ENCODE assay signal across 20 cellular contexts in genomic region chr1:6850537-6850936, GRCh38.
DNase-seq lines count a peak whose midpoint lies in the region; ATAC-seq and TF ChIP-seq lines count a peak whose summit lies in the region.
"Had no signal": no experiment of that assay in that cellular context is flagged by ENCODE, and none has a peak within 500 bp of the region (broad histone marks: within the 10 kb centered on the region; RNA-seq: fewer than 3 reads in every experiment).

No MANE protein-coding gene starts in this region.

- DNase-seq in MCF 10A (ENCODE audit: unreplicated experiment), result no peak
- DNase-seq in mammary epithelial cell, result no peak
- no peak for DNase-seq in endothelial cell (ENCODE audit: low spot score)
- no peak for DNase-seq in mesenchymal stem cell
- DNase-seq in activated CD8-positive, alpha-beta T cell treated with anti-CD3 and anti-CD28 coated beads for 36 hours, result no peak
- DNase-seq: Calu3; CD8-positive, alpha-beta T cell; DMS79 treated with DMSO at 0.1 percent for 48 hours; GF-D8; IMR-90 had no signal

- H3K4me2 ChIP-seq in mammary epithelial cell (ENCODE audit: insufficient read depth, low read depth, low read length), result no peak overlapping the region
- no peak overlapping the region for H3K4me2 ChIP-seq in mesenchymal stem cell (ENCODE audit: low read length, poor library complexity, severe bottlenecking)
- H3K4me2 ChIP-seq: A549; BLaER1 treated with 17β-estradiol and CSF1 and Interleukin-3, amounts not matched to agents 10 nM and 100 nM had no signal

- H3K36me3 ChIP-seq in mammary epithelial cell (ENCODE audit: insufficient read depth, low read length) (no peaks in the 10 kb centered on the region), mesenchymal stem cell (ENCODE audit: control insufficient read depth in 1 of 2, insufficient read depth in 2 of 2, low read depth in 1 of 2, low read length in 2 of 2) (peaks cover 0 to 19% of the 10 kb centered on the region in 2 experiments)

- no peaks in the 10 kb centered on the region for H3K4me1 ChIP-seq in mammary epithelial cell (ENCODE audit: insufficient read depth, low read length)
- H3K4me1 ChIP-seq in mesenchymal stem cell (ENCODE audit: control insufficient read depth, insufficient read depth, low read depth, low read length), result no peaks in the 10 kb centered on the region
- H3K4me1 ChIP-seq: A549, HAP-1 had no signal

- H2AFZ ChIP-seq in mammary epithelial cell (ENCODE audit: low read depth, low read length) (no peak overlapping the region), mesenchymal stem cell (ENCODE audit: low read depth, low read length) (no peak overlapping the region)

- CTCF ChIA-PET in MCF 10A (lab: Yijun Ruan, JAX), result interaction anchor here (0.6 kb wide), 1 partner anchor 132 kb away, joined by 5 read pairs; no protein-coding TSS in a partner anchor
- CTCF ChIA-PET in mammary epithelial cell (lab: Charles Lee; ENCODE audit: low non-redundant PET), result no interaction called here
- CTCF ChIA-PET in activated CD8-positive, alpha-beta T cell treated with anti-CD3 and anti-CD28 coated beads for 36 hours (lab: Charles Lee), result no interaction called here

- H3K79me1 ChIP-seq in mesenchymal stem cell (replicated peaks; ENCODE audit: low read length, poor library complexity, severe bottlenecking), result peaks cover 1% of the 10 kb centered on the region

- peaks cover 21% of the 10 kb centered on the region for H3K79me2 ChIP-seq in mammary epithelial cell (ENCODE audit: insufficient read depth, low read length)

- no peak overlapping the region for H2BK5ac ChIP-seq in mesenchymal stem cell (ENCODE audit: low read depth, low read length, poor library complexity, severe bottlenecking)

- WGBS in mammary epithelial cell (ENCODE audit: low coverage, missing lambda C conversion rate), result 89% methylated on average over 4 of the region's 4 CpGs
- 87% methylated on average over 4 of the region's 4 CpGs for WGBS in mesenchymal stem cell

- H3K4me3 ChIP-seq in mammary epithelial cell (replicated peaks in 1 of 3; ENCODE audit: insufficient read depth in 1 of 3, low read depth in 2 of 3, low read length in 3 of 3), result no peak overlapping the region
- peak overlapping the region in 1 of 2 experiments; percentile 1 for H3K4me3 ChIP-seq in mesenchymal stem cell (ENCODE audit: insufficient read depth in 1 of 2, low read depth in 1 of 2, low read length in 2 of 2)
- H3K4me3 ChIP-seq: A549; BLaER1 treated with 17β-estradiol and CSF1 and Interleukin-3, amounts not matched to agents 10 nM and 100 nM; GM12878; HAP-1; K562 had no signal

- no peak overlapping the region for H4K91ac ChIP-seq in mesenchymal stem cell (ENCODE audit: low read length)

- H4K20me1 ChIP-seq in mammary epithelial cell (ENCODE audit: insufficient read depth, low read length), result peaks cover 3% of the 10 kb centered on the region

- in situ Hi-C loops in mammary epithelial cell (cut with MboI; ENCODE audit: low sequenced_read_pairs in 2 of 2), result no loop called here

- no peak for ATAC-seq in activated CD8-positive, alpha-beta T cell treated with anti-CD3 and anti-CD28 coated beads for 36 hours
- ATAC-seq in GM18505 (IDR thresholded peaks at IDR 0.05; ENCODE audit: unreplicated experiment) (no peak), HG03457 (IDR thresholded peaks at IDR 0.05; ENCODE audit: unreplicated experiment) (no peak)
- ATAC-seq: A549; CD8-positive, alpha-beta T cell; GM12878; K562 had no signal

- H3K9me3 Mint-ChIP-seq in MCF 10A (ENCODE audit: unreplicated experiment) (peaks cover 17% of the 10 kb centered on the region), endothelial cell (ENCODE audit: unreplicated experiment) (no peaks in the 10 kb centered on the region)
- peaks cover 7% of the 10 kb centered on the region for H3K9me3 Mint-ChIP-seq in activated CD8-positive, alpha-beta T cell treated with anti-CD3 and anti-CD28 coated beads for 36 hours

- H3K27ac ChIP-seq in mammary epithelial cell (ENCODE audit: insufficient read depth, low read depth, low read length) (no peak overlapping the region), mesenchymal stem cell (ENCODE audit: low read length, poor library complexity, severe bottlenecking) (no peak overlapping the region)
- H3K27ac ChIP-seq: 22Rv1; A549; BLaER1 treated with 17β-estradiol and CSF1 and Interleukin-3, amounts not matched to agents 10 nM and 100 nM; HL-60 had no signal

- H2BK12ac ChIP-seq in mesenchymal stem cell (ENCODE audit: low read length in 2 of 2), result no peak overlapping the region

- H3K18ac ChIP-seq in mesenchymal stem cell (ENCODE audit: low read depth in 1 of 2, low read length in 2 of 2), result no peak overlapping the region

- no TSS peak for BruUV-seq in MCF 10A (replicated peaks; lab: Mats Ljungman, UMichigan)
- no TSS peak for BruUV-seq in mammary epithelial cell (replicated peaks; lab: Mats Ljungman, UMichigan)

- H3K4me3 Mint-ChIP-seq in MCF 10A (ENCODE audit: unreplicated experiment) (no peak overlapping the region), endothelial cell (ENCODE audit: unreplicated experiment) (peak overlapping the region; percentile 61)
- no peak overlapping the region for H3K4me3 Mint-ChIP-seq in activated CD8-positive, alpha-beta T cell treated with anti-CD3 and anti-CD28 coated beads for 36 hours
- H3K4me3 Mint-ChIP-seq: B cell; CD8-positive, alpha-beta T cell had no signal

- no peak overlapping the region for H2BK15ac ChIP-seq in mesenchymal stem cell (ENCODE audit: low read depth, poor library complexity, severe bottlenecking)

- H3K4ac ChIP-seq in mesenchymal stem cell (ENCODE audit: low read depth in 1 of 2, low read length in 2 of 2), result no peak overlapping the region

- intact Hi-C loops in MCF 10A (cut with micrococcal nuclease), result no loop called here
- intact Hi-C loops in mammary epithelial cell (cut with micrococcal nuclease), result no loop called here
- intact Hi-C loops in activated CD8-positive, alpha-beta T cell treated with anti-CD3 and anti-CD28 coated beads for 36 hours (cut with micrococcal nuclease), result no loop called here

- H3K23ac ChIP-seq in mesenchymal stem cell (ENCODE audit: low read length in 2 of 2), result no peak overlapping the region

- H2AK5ac ChIP-seq in mesenchymal stem cell (ENCODE audit: low read length, severe bottlenecking), result no peak overlapping the region

- no peak for TF ChIP-seq POLR2A in GM18505 (IDR thresholded peaks at IDR 0.05; ENCODE audit: borderline replicate concordance, extremely low read depth, insufficient read depth, insufficient read length)

- H2BK120ac ChIP-seq in mesenchymal stem cell (ENCODE audit: low read depth, low read length), result no peak overlapping the region

- POLR2A ChIA-PET in MCF 10A (lab: Yijun Ruan, JAX), result interaction anchor here (0.7 to 1.0 kb wide), 4 partner anchors 8 to 40 kb away, joined by 3 to 4 read pairs (median 3); no protein-coding TSS in a partner anchor
- POLR2A ChIA-PET in activated CD8-positive, alpha-beta T cell treated with anti-CD3 and anti-CD28 coated beads for 36 hours (lab: Charles Lee), result no interaction called here

- peaks cover 21% of the 10 kb centered on the region for H3K4me1 Mint-ChIP-seq in MCF 10A (ENCODE audit: insufficient read depth, unreplicated experiment)
- H3K4me1 Mint-ChIP-seq in endothelial cell (ENCODE audit: unreplicated experiment), result no peaks in the 10 kb centered on the region
- no peaks in the 10 kb centered on the region for H3K4me1 Mint-ChIP-seq in activated CD8-positive, alpha-beta T cell treated with anti-CD3 and anti-CD28 coated beads for 36 hours (ENCODE audit: low read depth)
- H3K4me1 Mint-ChIP-seq: B cell had no signal

- H3K9ac ChIP-seq in mammary epithelial cell (ENCODE audit: insufficient read depth, low read length) (no peak overlapping the region), mesenchymal stem cell (ENCODE audit: low read length) (peak overlapping the region; percentile 69)
- H3K9ac ChIP-seq: BLaER1 treated with 17β-estradiol and CSF1 and Interleukin-3, amounts not matched to agents 10 nM and 100 nM had no signal

- dilution Hi-C loops in mammary epithelial cell (cut with HindIII; ENCODE audit: low sequenced_read_pairs), result no loop called here

- H3K27me3 Mint-ChIP-seq in MCF 10A (ENCODE audit: insufficient read depth, unreplicated experiment) (no peaks in the 10 kb centered on the region), endothelial cell (ENCODE audit: unreplicated experiment) (no peaks in the 10 kb centered on the region)
- no peaks in the 10 kb centered on the region for H3K27me3 Mint-ChIP-seq in activated CD8-positive, alpha-beta T cell treated with anti-CD3 and anti-CD28 coated beads for 36 hours
- H3K27me3 Mint-ChIP-seq: B cell had no signal

- H3K9me3 ChIP-seq in mammary epithelial cell (replicated peaks; ENCODE audit: insufficient read depth, low read length) (no peaks in the 10 kb centered on the region), mesenchymal stem cell (ENCODE audit: control insufficient read depth, low read length) (no peaks in the 10 kb centered on the region)
- H3K9me3 ChIP-seq: A549, HAP-1 had no signal

- TF ChIP-seq CTCF in MCF 10A (IDR thresholded peaks at IDR 0.05; ENCODE audit: unreplicated experiment) (no peak), mammary epithelial cell (conservative IDR thresholded peaks at IDR 0.05 in 1 of 2, IDR thresholded peaks at IDR 0.05 in 1 of 2; ENCODE audit: extremely low read depth in 1 of 2, insufficient read depth in 1 of 2, low read depth in 1 of 2, low read length in 2 of 2) (no peak), endothelial cell (IDR thresholded peaks at IDR 0.05; ENCODE audit: unreplicated experiment) (no peak)
- no peak for TF ChIP-seq CTCF in activated CD8-positive, alpha-beta T cell treated with anti-CD3 and anti-CD28 coated beads for 36 hours (IDR thresholded peaks at IDR 0.05)

- peak overlapping the region; percentile 83 for H3K27ac Mint-ChIP-seq in MCF 10A (ENCODE audit: low read depth, unreplicated experiment)
- H3K27ac Mint-ChIP-seq in endothelial cell (ENCODE audit: unreplicated experiment), result no peak overlapping the region
- H3K27ac Mint-ChIP-seq in activated CD8-positive, alpha-beta T cell treated with anti-CD3 and anti-CD28 coated beads for 36 hours, result no peak overlapping the region
- H3K27ac Mint-ChIP-seq: B cell; CD8-positive, alpha-beta T cell had no signal

- H3K36me3 Mint-ChIP-seq in MCF 10A (ENCODE audit: insufficient read depth, unreplicated experiment) (peaks cover 9% of the 10 kb centered on the region), endothelial cell (ENCODE audit: low read depth, unreplicated experiment) (peaks cover 38% of the 10 kb centered on the region)
- H3K36me3 Mint-ChIP-seq in activated CD8-positive, alpha-beta T cell treated with anti-CD3 and anti-CD28 coated beads for 36 hours (ENCODE audit: low read depth), result peaks cover 42% of the 10 kb centered on the region

- no peaks in the 10 kb centered on the region for H3K27me3 ChIP-seq in mammary epithelial cell (ENCODE audit: insufficient read depth, low read length)
- H3K27me3 ChIP-seq in mesenchymal stem cell (ENCODE audit: control insufficient read depth in 1 of 2, insufficient read depth in 1 of 2, low read length in 2 of 2), result no peaks in the 10 kb centered on the region
- H3K27me3 ChIP-seq: BLaER1 treated with 17β-estradiol and CSF1 and Interleukin-3, amounts not matched to agents 10 nM and 100 nM had no signal

- no peak overlapping the region for H4K8ac ChIP-seq in mesenchymal stem cell (ENCODE audit: low read length)

- H3K14ac ChIP-seq in mesenchymal stem cell (ENCODE audit: low read length in 2 of 2), result no peak overlapping the region
